In genomic region chr2:189870396-189871089, GRCh38 we compare ENCODE assay signal across 32 cellular contexts.
DNase-seq lines count a peak whose midpoint lies in the region; ATAC-seq, FAIRE-seq and TF ChIP-seq lines count a peak whose summit lies in the region.
"Had no signal": no experiment of that assay in that cellular context is flagged by ENCODE, and none has a peak within 500 bp of the region (broad histone marks: within the 10 kb centered on the region; RNA-seq: fewer than 3 reads in every experiment).

No MANE protein-coding gene starts in this region.

- H3K27ac ChIP-seq in GM12878 (ENCODE audit: control insufficient read depth, insufficient read depth): no peak overlapping the region
- H3K27ac ChIP-seq in lower lobe of right lung: peak overlapping the region; percentile 8
- H3K27ac ChIP-seq: BLaER1, coronary artery, SK-N-MC had no signal

- H3K79me2 ChIP-seq in GM12878 (ENCODE audit: control insufficient read depth, insufficient read depth, low read length): no peaks in the 10 kb centered on the region

- H3K4me1 Mint-ChIP-seq in activated CD4-positive, alpha-beta memory T cell treated with anti-CD3 and anti-CD28 coated beads, Interleukin-2, amount 10 ng/mL, durations not matched to agents 7 days and 5 days: peaks cover 12% of the 10 kb centered on the region

- no peaks in the 10 kb centered on the region for H4K20me1 ChIP-seq in GM12878 (ENCODE audit: control insufficient read depth, insufficient read depth)
- H4K20me1 ChIP-seq: BLaER1 had no signal

- TF ChIP-seq EP300 in GM12878 (IDR thresholded peaks at IDR 0.05; ENCODE audit: borderline replicate concordance in 1 of 2, control insufficient read depth in 1 of 2, low read depth in 2 of 2, low read length in 2 of 2): no peak

- no peaks in the 10 kb centered on the region for H3K27me3 ChIP-seq in GM12878 (replicated peaks in 1 of 2; ENCODE audit: control insufficient read depth in 2 of 2, insufficient read depth in 2 of 2, low read length in 1 of 2)
- no peaks in the 10 kb centered on the region for H3K27me3 ChIP-seq in lower lobe of right lung (ENCODE audit: low read depth)
- H3K27me3 ChIP-seq: BLaER1, heart right ventricle had no signal

- no peak for TF ChIP-seq RAD21 in GM12878 (IDR thresholded peaks at IDR 0.05; ENCODE audit: insufficient read depth, low read depth, low read length)

- SMC1A ChIA-PET in GM12878 (lab: Charles Lee; ENCODE audit: uncharacterized antibody, unreplicated experiment): interaction anchor here (1.4 kb wide), 1 partner anchor 27 kb away, joined by 4 read pairs; no protein-coding TSS in a partner anchor

- BruUV-seq in GM12878 (replicated peaks; lab: Mats Ljungman, UMichigan): no TSS peak

- TF ChIP-seq POLR2A in GM12878 (IDR thresholded peaks at IDR 0.05; ENCODE audit: low read depth, low read length): no peak

- in situ Hi-C loops in GM12878 (cut with MboI): no loop called here

- H3K9me3 ChIP-seq in GM12878 (replicated peaks; ENCODE audit: control insufficient read depth, insufficient read depth, low read length) (peaks cover 4% of the 10 kb centered on the region), lower lobe of right lung (no peaks in the 10 kb centered on the region)
- H3K9me3 ChIP-seq: Caco-2, HAP-1, heart right ventricle had no signal

- RAD21 ChIA-PET in GM12878 (lab: Charles Lee; ENCODE audit: unreplicated experiment): no interaction called here

- peak; percentile 35 for DNase-seq in GM12865 (ENCODE audit: low read depth)
- DNase-seq in GM12878 (ENCODE audit: low read depth, low spot score): no peak
- DNase-seq in lower lobe of right lung: no peak
- DNase-seq in midbrain (lab: John Stamatoyannopoulos, UW): no peak
- no peak for DNase-seq in NCI-H526 (lab: John Stamatoyannopoulos, UW)
- DNase-seq in D341Med (ENCODE audit: low spot score): no peak
- no peak for DNase-seq in activated CD4-positive, alpha-beta memory T cell treated with anti-CD3 and anti-CD28 coated beads, Interleukin-2, amount 10 ng/mL, durations not matched to agents 7 days and 5 days
- DNase-seq: activated CD4-positive, alpha-beta T cell treated with anti-CD3 and anti-CD28 coated beads, Interleukin-2, amount 50 U/mL, for 4 hours; activated T-cell treated with anti-CD3 and anti-CD28 coated beads, Interleukin-2, amount 50 U/mL, for 72 hours; Caco-2; DMS79; effector memory CD8-positive, alpha-beta T cell; foreskin melanocyte; heart right ventricle; IMR-90; kidney; NCI-H1092 treated with DMSO at 0.1 percent for 48 hours; NCI-H187 treated with DMSO at 0.1 percent for 48 hours; NCI-H2171; NCI-H524; PC-3; stimulated activated naive B cell treated with anti-CD40 and anti-IgM and Interleukin-4, amounts not matched to agents 10 μg/mL and 1 μg/mL and 100 μg/mL, for 72 hours; T-helper 17 cell had no signal

- H3K9me3 Mint-ChIP-seq in activated CD4-positive, alpha-beta memory T cell treated with anti-CD3 and anti-CD28 coated beads, Interleukin-2, amount 10 ng/mL, durations not matched to agents 7 days and 5 days: no peaks in the 10 kb centered on the region
- H3K9me3 Mint-ChIP-seq: effector memory CD8-positive, alpha-beta T cell; natural killer cell treated with Interleukin-12 subunit alpha and Interleukin-12 subunit beta and Interleukin-15 and Interleukin-18, amount 100 ng/mL, for 72 hours had no signal

- no peak overlapping the region for H3K4me3 Mint-ChIP-seq in activated CD4-positive, alpha-beta memory T cell treated with anti-CD3 and anti-CD28 coated beads, Interleukin-2, amount 10 ng/mL, durations not matched to agents 7 days and 5 days
- H3K4me3 Mint-ChIP-seq: activated T-cell treated with anti-CD3 and anti-CD28 coated beads, Interleukin-2, amount 50 U/mL, for 72 hours; effector memory CD8-positive, alpha-beta T cell; natural killer cell treated with Interleukin-12 subunit alpha and Interleukin-12 subunit beta and Interleukin-15 and Interleukin-18, amount 100 ng/mL, for 72 hours; stimulated activated naive B cell treated with anti-CD40 and anti-IgM and Interleukin-4, amounts not matched to agents 10 μg/mL and 1 μg/mL and 100 μg/mL, for 72 hours; T-helper 17 cell had no signal

- peaks cover 0 to 15% of the 10 kb centered on the region in 2 experiments; a peak in 2 of 4 replicates for H3K36me3 ChIP-seq in GM12878 (ENCODE audit: control insufficient read depth in 2 of 2, insufficient read depth in 2 of 2, low read length in 1 of 2)
- peaks cover 6% of the 10 kb centered on the region for H3K36me3 ChIP-seq in lower lobe of right lung

- no peak overlapping the region for H3K4me2 ChIP-seq in GM12878 (ENCODE audit: control insufficient read depth, insufficient read depth)
- H3K4me2 ChIP-seq: BLaER1 had no signal

- CTCF ChIA-PET in GM12878 (lab: Yijun Ruan, JAX): interaction anchor here (1.5 kb wide), 1 partner anchor 20 kb away, joined by 4 read pairs; no protein-coding TSS in a partner anchor
- CTCF ChIA-PET in activated CD4-positive, alpha-beta memory T cell treated with anti-CD3 and anti-CD28 coated beads, Interleukin-2, amount 10 ng/mL, durations not matched to agents 7 days and 5 days (lab: Charles Lee): no interaction called here

- peak; percentile 52 for ATAC-seq in GM21786 (IDR thresholded peaks at IDR 0.05; ENCODE audit: unreplicated experiment)
- peak; percentile 37 for ATAC-seq in GM12878
- no peak for ATAC-seq in lower lobe of right lung
- ATAC-seq: activated CD4-positive, CD25-positive, alpha-beta regulatory T cell treated with anti-CD3 and anti-CD28 coated beads, Interleukin-2, amount 50 U/mL, for 24 hours; activated T-cell treated with anti-CD3 and anti-CD28 coated beads, Interleukin-2, amount 50 U/mL, for 72 hours; effector memory CD8-positive, alpha-beta T cell; heart right ventricle; natural killer cell treated with Interleukin-12 subunit alpha and Interleukin-12 subunit beta and Interleukin-15 and Interleukin-18, amount 100 ng/mL, for 72 hours; PC-3; stimulated activated naive B cell treated with anti-CD40 and anti-IgM and Interleukin-4, amounts not matched to agents 10 μg/mL and 1 μg/mL and 100 μg/mL, for 72 hours; T-helper 17 cell had no signal

- H3K4me3 ChIP-seq in GM12865 (ENCODE audit: low read depth, low read length) (no peak overlapping the region), GM12878 (no peak overlapping the region), lower lobe of right lung (no peak overlapping the region)
- H3K4me3 ChIP-seq: BLaER1, coronary artery, HAP-1, heart right ventricle, lung, SK-N-MC had no signal

- no peak overlapping the region for H3K27ac Mint-ChIP-seq in activated CD4-positive, alpha-beta memory T cell treated with anti-CD3 and anti-CD28 coated beads, Interleukin-2, amount 10 ng/mL, durations not matched to agents 7 days and 5 days
- H3K27ac Mint-ChIP-seq: activated T-cell treated with anti-CD3 and anti-CD28 coated beads, Interleukin-2, amount 50 U/mL, for 72 hours; effector memory CD8-positive, alpha-beta T cell; natural killer cell treated with Interleukin-12 subunit alpha and Interleukin-12 subunit beta and Interleukin-15 and Interleukin-18, amount 100 ng/mL, for 72 hours; T-helper 17 cell had no signal

- H2AFZ ChIP-seq in GM12878 (ENCODE audit: control insufficient read depth, low read depth, low read length): no peak overlapping the region

- WGBS in GM12878 (ENCODE audit: insufficient coverage, insufficient replicate concordance, low lambda C conversion rate, missing lambda C conversion rate): 53% methylated on average over 5 of the region's 5 CpGs

- POLR2A ChIA-PET in GM12878 (lab: Charles Lee): no interaction called here
- POLR2A ChIA-PET in activated CD4-positive, alpha-beta memory T cell treated with anti-CD3 and anti-CD28 coated beads, Interleukin-2, amount 10 ng/mL, durations not matched to agents 7 days and 5 days (lab: Charles Lee): no interaction called here

- H3K4me1 ChIP-seq in GM12878 (ENCODE audit: control insufficient read depth, insufficient read depth, low read length) (no peaks in the 10 kb centered on the region), lower lobe of right lung (no peaks in the 10 kb centered on the region)
- H3K4me1 ChIP-seq: Caco-2, HAP-1 had no signal

- H3K36me3 Mint-ChIP-seq in activated CD4-positive, alpha-beta memory T cell treated with anti-CD3 and anti-CD28 coated beads, Interleukin-2, amount 10 ng/mL, durations not matched to agents 7 days and 5 days (ENCODE audit: low read depth): peaks cover 41% of the 10 kb centered on the region

- no peaks in the 10 kb centered on the region for H3K27me3 Mint-ChIP-seq in activated CD4-positive, alpha-beta memory T cell treated with anti-CD3 and anti-CD28 coated beads, Interleukin-2, amount 10 ng/mL, durations not matched to agents 7 days and 5 days
- H3K27me3 Mint-ChIP-seq: effector memory CD8-positive, alpha-beta T cell; natural killer cell treated with Interleukin-12 subunit alpha and Interleukin-12 subunit beta and Interleukin-15 and Interleukin-18, amount 100 ng/mL, for 72 hours; stimulated activated naive B cell treated with anti-CD40 and anti-IgM and Interleukin-4, amounts not matched to agents 10 μg/mL and 1 μg/mL and 100 μg/mL, for 72 hours; T-helper 17 cell had no signal

- intact Hi-C loops in GM12878 (cut with micrococcal nuclease; ENCODE audit: unreplicated experiment): no loop called here
- intact Hi-C loops in lower lobe of right lung (cut with DNase I): no loop called here

- TF ChIP-seq CTCF in GM12865 (IDR thresholded peaks at IDR 0.05; ENCODE audit: insufficient read depth, low read depth, low read length, missing control alignments): no peak
- TF ChIP-seq CTCF in GM12878 (IDR thresholded peaks at IDR 0.05 in 2 of 3, conservative IDR thresholded peaks at IDR 0.05 in 1 of 3; ENCODE audit: control insufficient read depth in 2 of 3, extremely low read depth in 1 of 3, insufficient read depth in 1 of 3, low read depth in 3 of 3, low read length in 3 of 3): no peak
- no peak for TF ChIP-seq CTCF in lower lobe of right lung (IDR thresholded peaks at IDR 0.05)

- H3K9ac ChIP-seq in GM12878 (ENCODE audit: control insufficient read depth, insufficient read depth, low read length): no peak overlapping the region
- H3K9ac ChIP-seq: BLaER1 had no signal

- no peak for FAIRE-seq in GM12878 (lab: Jason Lieb, UNC)
- FAIRE-seq: GM19239, kidney had no signal

TF ChIP-seq in GM12878, 131 proteins besides CTCF, POLR2A, EP300 and RAD21:
- TF ChIP-seq RUNX3 (IDR thresholded peaks at IDR 0.05; ENCODE audit: low read length): 0 out of 2 replicates have a peak, but pooled peaks have one; percentile 7
- 0 out of 2 replicates have a peak, but pooled peaks have one; percentile 35 for TF ChIP-seq CBX5 (IDR thresholded peaks at IDR 0.05; ENCODE audit: low read depth)
- TF ChIP-seq EED (IDR thresholded peaks at IDR 0.05; ENCODE audit: low read depth): no peak
- no peak for TF ChIP-seq MEF2A (IDR thresholded peaks at IDR 0.05; ENCODE audit: insufficient read depth, low read depth, low read length)

Comparison
In these comparisons a context has a peak if more than half of its experiments do, and no peak if none do; other contexts are left out.
1. ATAC-seq: peak in GM21786 (single experiment) and GM12878 (single experiment); none in lower lobe of right lung (0 of 2).